11 cellular contexts compared by ENCODE assay signal in the genomic region with DNA sequence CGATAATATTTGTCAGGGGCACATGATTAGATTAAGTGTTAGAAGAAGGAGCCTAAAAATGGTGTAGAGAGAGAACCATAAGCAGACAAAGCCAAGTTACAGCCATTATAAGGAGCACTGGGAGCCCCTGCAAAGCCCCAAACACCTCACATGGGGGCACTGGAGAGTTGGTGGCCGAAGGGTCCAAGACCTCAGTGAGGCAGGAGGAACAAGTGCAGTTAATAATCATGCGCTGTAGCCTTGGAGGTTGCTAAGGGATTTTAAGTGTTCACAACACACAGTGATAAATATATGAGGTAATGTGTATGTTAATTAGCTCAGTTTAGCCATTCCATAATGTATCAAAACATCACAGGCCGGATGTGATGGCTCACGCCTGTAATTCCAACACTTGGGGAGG. TPM values are rescaled to one million over a fixed set of nuclear protein-coding genes. Genes with fewer than 3 reads are reported as not detected.
DNase-seq lines count a peak whose midpoint lies in the region; ATAC-seq and TF ChIP-seq lines count a peak whose summit lies in the region.
"Had no signal": no experiment of that assay in that cellular context is flagged by ENCODE, and none has a peak within 500 bp of the region (broad histone marks: within the 10 kb centered on the region; RNA-seq: fewer than 3 reads in every experiment).

No MANE protein-coding gene starts in this region.

- DNase-seq in DND-41 (no peak), Karpas-422 (peak; percentile 69), astrocyte of the cerebellum (ENCODE audit: low read depth) (no peak), myocyte (ENCODE audit: low read depth) (peak; percentile 51), NCI-H510A (lab: John Stamatoyannopoulos, UW) (no peak), NCI-H1436 treated with DMSO at 0.1 percent for 48 hours (lab: John Stamatoyannopoulos, UW) (no peak), NCI-H226 (no peak), PC-9 (no peak)
- DNase-seq: esophagus squamous epithelium had no signal

- ATAC-seq in DND-41 (ENCODE audit: insufficient read depth, low read depth): no peak
- ATAC-seq: GM12878, HepG2 had no signal

- H2AFZ ChIP-seq in DND-41 (ENCODE audit: low read depth, low read length): no peak overlapping the region
- H2AFZ ChIP-seq in Karpas-422 (ENCODE audit: low read length): no peak overlapping the region
- H2AFZ ChIP-seq in PC-9: no peak overlapping the region

- no peaks in the 10 kb centered on the region for H3K9me2 ChIP-seq in Karpas-422 (replicated peaks; ENCODE audit: insufficient read depth, low read length)
- no peaks in the 10 kb centered on the region for H3K9me2 ChIP-seq in PC-9 (ENCODE audit: insufficient read depth)

- H4K20me1 ChIP-seq in DND-41 (ENCODE audit: insufficient read depth, low read length): no peaks in the 10 kb centered on the region
- H4K20me1 ChIP-seq in Karpas-422 (ENCODE audit: insufficient read depth, low read depth, low read length): no peaks in the 10 kb centered on the region
- H4K20me1 ChIP-seq in PC-9 (ENCODE audit: insufficient read depth): no peaks in the 10 kb centered on the region

- no peak overlapping the region for H3K27ac ChIP-seq in DND-41 (ENCODE audit: low read length)
- H3K27ac ChIP-seq in Karpas-422 (ENCODE audit: low read length): no peak overlapping the region
- H3K27ac ChIP-seq in PC-9: no peak overlapping the region
- H3K27ac ChIP-seq: esophagus squamous epithelium had no signal

- TF ChIP-seq CTCF in DND-41 (IDR thresholded peaks at IDR 0.05; ENCODE audit: borderline replicate concordance, extremely low read depth, low read length, poor library complexity, severe bottlenecking) (peak; percentile 44), astrocyte of the cerebellum (IDR thresholded peaks at IDR 0.05; ENCODE audit: low read depth, low read length, missing control alignments) (peak; percentile 25), PC-9 (conservative IDR thresholded peaks at IDR 0.05) (no peak)

- H3K4me2 ChIP-seq in DND-41 (ENCODE audit: insufficient read depth, low read length) (no peak overlapping the region), Karpas-422 (ENCODE audit: low read depth, low read length, poor library complexity, severe bottlenecking) (no peak overlapping the region), PC-9 (no peak overlapping the region)

- CTCF ChIA-PET in PC-9 (lab: Charles Lee): no interaction called here

- H3K4me1 ChIP-seq in DND-41 (ENCODE audit: insufficient read depth, low read length) (no peaks in the 10 kb centered on the region), Karpas-422 (ENCODE audit: low read length) (peaks cover 73% of the 10 kb centered on the region), PC-9 (replicated peaks; ENCODE audit: insufficient read depth) (no peaks in the 10 kb centered on the region)
- H3K4me1 ChIP-seq: esophagus squamous epithelium had no signal

- in situ Hi-C loops in astrocyte of the cerebellum (cut with HindIII; ENCODE audit: low sequenced_read_pairs): no loop called here

- H3K9ac ChIP-seq in DND-41 (ENCODE audit: low read depth, low read length) (no peak overlapping the region), Karpas-422 (ENCODE audit: low read length) (no peak overlapping the region)

- no peaks in the 10 kb centered on the region for H3K79me2 ChIP-seq in DND-41 (ENCODE audit: insufficient read depth, low read length)
- H3K79me2 ChIP-seq in Karpas-422 (ENCODE audit: low read length): no peaks in the 10 kb centered on the region
- no peaks in the 10 kb centered on the region for H3K79me2 ChIP-seq in PC-9 (ENCODE audit: low read depth)

- H3K27me3 ChIP-seq in DND-41 (ENCODE audit: insufficient read depth, low read length, poor library complexity) (peaks cover 37% of the 10 kb centered on the region), Karpas-422 (ENCODE audit: low read length) (no peaks in the 10 kb centered on the region), PC-9 (ENCODE audit: insufficient read depth, low read depth) (peaks cover 96% of the 10 kb centered on the region)

- H3K9me3 ChIP-seq in DND-41 (ENCODE audit: insufficient read depth, low read length, severe bottlenecking) (no peaks in the 10 kb centered on the region), Karpas-422 (ENCODE audit: low read length) (no peaks in the 10 kb centered on the region), PC-9 (ENCODE audit: insufficient read depth, low read depth) (no peaks in the 10 kb centered on the region)
- H3K9me3 ChIP-seq: esophagus squamous epithelium had no signal

- H3K36me3 ChIP-seq in DND-41 (ENCODE audit: insufficient read depth, low read length) (no peaks in the 10 kb centered on the region), Karpas-422 (ENCODE audit: insufficient read depth, low read length) (no peaks in the 10 kb centered on the region), PC-9 (ENCODE audit: low read depth) (no peaks in the 10 kb centered on the region)
- H3K36me3 ChIP-seq: esophagus squamous epithelium had no signal

- no TSS peak for BruUV-seq in PC-9 (replicated peaks; lab: Mats Ljungman, UMichigan)

- H3F3A ChIP-seq in PC-9 (ENCODE audit: insufficient read depth, low read depth): no peaks in the 10 kb centered on the region

- intact Hi-C loops in PC-9 (cut with micrococcal nuclease; ENCODE audit: unreplicated experiment): no loop called here

- H3K4me3 ChIP-seq in DND-41 (ENCODE audit: low read depth in 1 of 2, low read length in 2 of 2) (no peak overlapping the region), Karpas-422 (ENCODE audit: low read length) (no peak overlapping the region), astrocyte of the cerebellum (ENCODE audit: low read depth, low read length) (no peak overlapping the region), PC-9 (no peak overlapping the region)
- H3K4me3 ChIP-seq: esophagus squamous epithelium, GM12878 had no signal

- POLR2A ChIA-PET in PC-9 (lab: Charles Lee; ENCODE audit: unreplicated experiment): no interaction called here

RNA-seq across cellular contexts. Expression of a gene that starts 54.4 kb away (rescaled TPM):
- 0.65 and 4.8 TPM in 2 replicates for total RNA-seq in Karpas-422 (2014; rRNA removed; shearing (Covaris generic); ENCODE audit: low replicate concordance)
- 173 and 229 TPM in 2 replicates for total RNA-seq in myocyte
- 101 TPM for polyA plus RNA-seq in myocyte (2012)
- total RNA-seq in PC-9 (2021): not detected in 2 replicates

RNA-seq across cellular contexts. Expression of a gene that starts 57.7 kb away (rescaled TPM):
- 3.5 and 5.6 TPM in 2 replicates for total RNA-seq in Karpas-422 (2014; rRNA removed; shearing (Covaris generic); ENCODE audit: low replicate concordance)
- total RNA-seq in myocyte (0.24 TPM in 1 of 2 replicates, not detected in the other), PC-9 (2021) (not detected in 2 replicates)
- polyA plus RNA-seq in myocyte (2012): 0.20 TPM
- total RNA-seq: HepG2 had no signal
- polyA plus RNA-seq: HepG2 had no signal

Comparison
In these comparisons a context has a peak if more than half of its experiments do, and no peak if none do; other contexts are left out.
1. DNase-seq: peak in Karpas-422 (single experiment) and myocyte (single experiment); none in DND-41 (single experiment), astrocyte of the cerebellum (single experiment), NCI-H510A (single experiment), NCI-H1436 treated with DMSO at 0.1 percent for 48 hours (single experiment), NCI-H226 (single experiment) and PC-9 (0 of 2).
2. RNA of a gene that starts 54.4 kb away (total RNA-seq): 173 to 229 TPM in myocyte; 0.65 to 4.8 TPM in Karpas-422 and not detected in PC-9; every median in the first group is over 10 times any median in the second.